8 cellular contexts compared by ENCODE assay signal in the genomic region with DNA sequence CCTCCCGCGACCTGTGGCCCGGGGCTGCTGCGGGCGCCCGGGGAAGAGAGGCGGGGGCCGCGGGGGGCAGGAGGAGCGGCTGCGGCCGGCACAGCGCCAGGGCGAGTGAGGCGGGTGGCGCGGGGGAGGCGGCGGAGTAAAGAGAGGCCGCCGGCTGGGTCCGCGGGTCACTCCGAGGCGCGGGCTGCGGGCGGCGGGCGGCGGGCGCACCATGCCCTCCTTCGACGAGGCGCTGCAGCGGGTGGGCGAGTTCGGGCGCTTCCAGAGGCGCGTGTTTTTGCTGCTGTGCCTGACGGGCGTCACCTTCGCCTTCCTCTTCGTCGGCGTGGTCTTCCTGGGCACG. TPM values are rescaled to one million over a fixed set of nuclear protein-coding genes. Genes with fewer than 3 reads are reported as not detected.
DNase-seq lines count a peak whose midpoint lies in the region; ATAC-seq, FAIRE-seq and TF ChIP-seq lines count a peak whose summit lies in the region.

A gene with protein sequence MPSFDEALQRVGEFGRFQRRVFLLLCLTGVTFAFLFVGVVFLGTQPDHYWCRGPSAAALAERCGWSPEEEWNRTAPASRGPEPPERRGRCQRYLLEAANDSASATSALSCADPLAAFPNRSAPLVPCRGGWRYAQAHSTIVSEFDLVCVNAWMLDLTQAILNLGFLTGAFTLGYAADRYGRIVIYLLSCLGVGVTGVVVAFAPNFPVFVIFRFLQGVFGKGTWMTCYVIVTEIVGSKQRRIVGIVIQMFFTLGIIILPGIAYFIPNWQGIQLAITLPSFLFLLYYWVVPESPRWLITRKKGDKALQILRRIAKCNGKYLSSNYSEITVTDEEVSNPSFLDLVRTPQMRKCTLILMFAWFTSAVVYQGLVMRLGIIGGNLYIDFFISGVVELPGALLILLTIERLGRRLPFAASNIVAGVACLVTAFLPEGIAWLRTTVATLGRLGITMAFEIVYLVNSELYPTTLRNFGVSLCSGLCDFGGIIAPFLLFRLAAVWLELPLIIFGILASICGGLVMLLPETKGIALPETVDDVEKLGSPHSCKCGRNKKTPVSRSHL (plus strand): TSS at position 170 of the 343 bp plus-strand sequence. CDS start 42 bp downstream, at position 212.

- no peak for FAIRE-seq in A549 (lab: Jason Lieb, UNC)

- H3K9me3 ChIP-seq in A549 = no peaks in the 10 kb centered on the region

- CTCF ChIA-PET in A549 (lab: Yijun Ruan, JAX) = interaction anchor here (1.4 kb wide), 1 partner anchor 210 kb away, joined by 3 read pairs; no protein-coding TSS in a partner anchor
- CTCF ChIA-PET in RWPE1 (lab: Yijun Ruan, JAX) = interaction anchor here (0.6 kb wide), 1 partner anchor 37 kb away, joined by 3 read pairs; no protein-coding TSS in a partner anchor

- TF ChIP-seq RAD21 in A549 (conservative IDR thresholded peaks at IDR 0.05 in 1 of 2, IDR thresholded peaks at IDR 0.05 in 1 of 2) = no peak; a peak in 2 of 5 replicates

- TF ChIP-seq POLR2A in A549 (IDR thresholded peaks at IDR 0.05; ENCODE audit: low read length) (peak; percentile 32; the same call in 1 of the 2 replicates), erythroblast (IDR thresholded peaks at IDR 0.05; ENCODE audit: low read length) (no peak)

- DNase-seq in A549 (ENCODE audit: low read depth in 1 of 2, low spot score in 1 of 2) (peak in 1 of 2 experiments; percentile 42), RWPE1 (ENCODE audit: low spot score) (peak; percentile 30), foreskin fibroblast (peak in 1 of 2 donors; percentile 36), nephron progenitor cell (peak; percentile 74), NK-92 (lab: John Stamatoyannopoulos, UW; ENCODE audit: unreplicated experiment) (no peak), T-helper 1 cell (no peak), erythroblast (lab: John Stamatoyannopoulos, UW) (no peak)

- peaks cover 15% of the 10 kb centered on the region for H3K4me1 Mint-ChIP-seq in nephron progenitor cell
- H3K4me1 Mint-ChIP-seq in stimulated activated memory B cell treated with anti-CD40 and anti-IgM and Interleukin-4, amounts not matched to agents 10 μg/mL and 1 μg/mL and 100 μg/mL, for 72 hours = no peaks in the 10 kb centered on the region

- WGBS in A549 (ENCODE audit: missing lambda C conversion rate) = no CpG with 5 or more reads among the region's 48 CpGs

- H3K4me3 ChIP-seq in A549 (peak within 1 kb of the TSS; percentile 93), foreskin fibroblast (ENCODE audit: low read depth in 1 of 2, low read length in 2 of 2) (peak within 1 kb of the TSS; percentile 15 to 60)

- TF ChIP-seq CTCF in A549 (IDR thresholded peaks at IDR 0.05) (no peak), RWPE1 (conservative IDR thresholded peaks at IDR 0.05; ENCODE audit: low read depth) (no peak), foreskin fibroblast (IDR thresholded peaks at IDR 0.05; ENCODE audit: low read depth, low read length) (no peak), nephron progenitor cell (IDR thresholded peaks at IDR 0.05) (no peak)

- H3K27me3 Mint-ChIP-seq in nephron progenitor cell (ENCODE audit: low read depth, poor library complexity) = peaks cover 80% of the 10 kb centered on the region
- peaks cover 62% of the 10 kb centered on the region for H3K27me3 Mint-ChIP-seq in stimulated activated memory B cell treated with anti-CD40 and anti-IgM and Interleukin-4, amounts not matched to agents 10 μg/mL and 1 μg/mL and 100 μg/mL, for 72 hours

- H3K36me3 Mint-ChIP-seq in nephron progenitor cell (ENCODE audit: low read depth) = no peaks in the 10 kb centered on the region
- H3K36me3 Mint-ChIP-seq in stimulated activated memory B cell treated with anti-CD40 and anti-IgM and Interleukin-4, amounts not matched to agents 10 μg/mL and 1 μg/mL and 100 μg/mL, for 72 hours = no peaks in the 10 kb centered on the region

- H3K4me3 Mint-ChIP-seq in nephron progenitor cell = peak within 1 kb of the TSS; percentile 82
- H3K4me3 Mint-ChIP-seq in stimulated activated memory B cell treated with anti-CD40 and anti-IgM and Interleukin-4, amounts not matched to agents 10 μg/mL and 1 μg/mL and 100 μg/mL, for 72 hours = no peak within 1 kb of the TSS

- H3K9me3 Mint-ChIP-seq in nephron progenitor cell = no peaks in the 10 kb centered on the region
- H3K9me3 Mint-ChIP-seq in stimulated activated memory B cell treated with anti-CD40 and anti-IgM and Interleukin-4, amounts not matched to agents 10 μg/mL and 1 μg/mL and 100 μg/mL, for 72 hours = no peaks in the 10 kb centered on the region

- POLR2A ChIA-PET in A549 (lab: Yijun Ruan, JAX) (interaction anchor here (0.5 to 2.8 kb wide), 4 partner anchors 46 to 210 kb away, joined by 3 to 19 read pairs (median 4); no protein-coding TSS in a partner anchor), RWPE1 (lab: Yijun Ruan, JAX; ENCODE audit: low non-redundant PET) (no interaction called here)

- H3K27ac ChIP-seq in A549 (peak within 1 kb of the TSS; percentile 96 to 97), RWPE1 (peak within 1 kb of the TSS; percentile 69)

- TF ChIP-seq EP300 in A549 (IDR thresholded peaks at IDR 0.05) = no peak

- ATAC-seq in A549 = peak; percentile 43 to 75
- no peak for ATAC-seq in stimulated activated memory B cell treated with anti-CD40 and anti-IgM and Interleukin-4, amounts not matched to agents 10 μg/mL and 1 μg/mL and 100 μg/mL, for 72 hours

- H3K4me1 ChIP-seq in A549 = peaks cover 32% of the 10 kb centered on the region

- peak within 1 kb of the TSS; percentile 97 for H3K4me2 ChIP-seq in A549

- no peak within 1 kb of the TSS for H3K27ac Mint-ChIP-seq in nephron progenitor cell
- no peak within 1 kb of the TSS for H3K27ac Mint-ChIP-seq in stimulated activated memory B cell treated with anti-CD40 and anti-IgM and Interleukin-4, amounts not matched to agents 10 μg/mL and 1 μg/mL and 100 μg/mL, for 72 hours

TF ChIP-seq in A549, 52 proteins besides CTCF, POLR2A, EP300 and RAD21:
- TF ChIP-seq RNF2 (IDR thresholded peaks at IDR 0.05; ENCODE audit: borderline replicate concordance, low read depth) = no peak
- TF ChIP-seq FOSB (CRISPR knock-in tag; IDR thresholded peaks at IDR 0.05) = no peak
- TF ChIP-seq RCOR1 (IDR thresholded peaks at IDR 0.05; ENCODE audit: low read depth, low read length) = no peak
- no peak for TF ChIP-seq HDAC2 (IDR thresholded peaks at IDR 0.05)
- TF ChIP-seq, protein P1, sequence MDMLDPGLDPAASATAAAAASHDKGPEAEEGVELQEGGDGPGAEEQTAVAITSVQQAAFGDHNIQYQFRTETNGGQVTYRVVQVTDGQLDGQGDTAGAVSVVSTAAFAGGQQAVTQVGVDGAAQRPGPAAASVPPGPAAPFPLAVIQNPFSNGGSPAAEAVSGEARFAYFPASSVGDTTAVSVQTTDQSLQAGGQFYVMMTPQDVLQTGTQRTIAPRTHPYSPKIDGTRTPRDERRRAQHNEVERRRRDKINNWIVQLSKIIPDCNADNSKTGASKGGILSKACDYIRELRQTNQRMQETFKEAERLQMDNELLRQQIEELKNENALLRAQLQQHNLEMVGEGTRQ (IDR thresholded peaks at IDR 0.05) = no peak
- no peak for TF ChIP-seq ZC3H11A (IDR thresholded peaks at IDR 0.05)
- no peak for TF ChIP-seq CBX2 (IDR thresholded peaks at IDR 0.05; ENCODE audit: borderline replicate concordance, low read depth)
- TF ChIP-seq, protein P2, sequence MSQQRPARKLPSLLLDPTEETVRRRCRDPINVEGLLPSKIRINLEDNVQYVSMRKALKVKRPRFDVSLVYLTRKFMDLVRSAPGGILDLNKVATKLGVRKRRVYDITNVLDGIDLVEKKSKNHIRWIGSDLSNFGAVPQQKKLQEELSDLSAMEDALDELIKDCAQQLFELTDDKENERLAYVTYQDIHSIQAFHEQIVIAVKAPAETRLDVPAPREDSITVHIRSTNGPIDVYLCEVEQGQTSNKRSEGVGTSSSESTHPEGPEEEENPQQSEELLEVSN (IDR thresholded peaks at IDR 0.05; ENCODE audit: borderline replicate concordance, low read depth) = peak; percentile 31; the same call in 1 of the 2 replicates
- TF ChIP-seq, protein P3, sequence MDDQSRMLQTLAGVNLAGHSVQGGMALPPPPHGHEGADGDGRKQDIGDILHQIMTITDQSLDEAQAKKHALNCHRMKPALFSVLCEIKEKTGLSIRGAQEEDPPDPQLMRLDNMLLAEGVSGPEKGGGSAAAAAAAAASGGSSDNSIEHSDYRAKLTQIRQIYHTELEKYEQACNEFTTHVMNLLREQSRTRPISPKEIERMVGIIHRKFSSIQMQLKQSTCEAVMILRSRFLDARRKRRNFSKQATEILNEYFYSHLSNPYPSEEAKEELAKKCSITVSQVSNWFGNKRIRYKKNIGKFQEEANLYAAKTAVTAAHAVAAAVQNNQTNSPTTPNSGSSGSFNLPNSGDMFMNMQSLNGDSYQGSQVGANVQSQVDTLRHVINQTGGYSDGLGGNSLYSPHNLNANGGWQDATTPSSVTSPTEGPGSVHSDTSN (IDR thresholded peaks at IDR 0.05) = no peak
- TF ChIP-seq MYC (IDR thresholded peaks at IDR 0.05; ENCODE audit: borderline replicate concordance, low read length) = no peak
- TF ChIP-seq JUN (IDR thresholded peaks at IDR 0.05) = peak in 1 of 2 experiments; percentile 41; a peak in 2 of 5 replicates
- TF ChIP-seq GATA3 (IDR thresholded peaks at IDR 0.05; ENCODE audit: borderline replicate concordance) = no peak

RNA-seq across cellular contexts. Expression of the gene that starts here (rescaled TPM):
- polyA plus RNA-seq in A549 (2011; rRNA removed) (57.4 and 65.2 TPM in 2 replicates), A549 (2017; fragmentation: RNase III; extraction: RNeasy Plus Mini Kit Qiagen cat#74134 plus additional on column Dnase treatment) (38.8 to 44.9 TPM (median 41.5 TPM) in 3 replicates)
- 19.0 and 24.2 TPM in 2 replicates for polyA plus RNA-seq in A549 (2012; cell fraction: cytosol; rRNA removed)
- polyA plus RNA-seq in A549 (2012; cell fraction: nucleus; rRNA removed) = 35.1 and 53.0 TPM in 2 replicates
- polyA minus RNA-seq in A549 (2011; rRNA and poly(A)+ RNA removed) = 60.5 and 65.0 TPM in 2 replicates

Comparison
In these comparisons a context has a peak if more than half of its experiments do, and no peak if none do; other contexts are left out.
1. DNase-seq: peak in RWPE1 (single experiment) and nephron progenitor cell (single experiment); none in NK-92 (single experiment), T-helper 1 cell (0 of 5) and erythroblast (0 of 2).